ENCODE assay signal across 22 cellular contexts in the genomic region with DNA sequence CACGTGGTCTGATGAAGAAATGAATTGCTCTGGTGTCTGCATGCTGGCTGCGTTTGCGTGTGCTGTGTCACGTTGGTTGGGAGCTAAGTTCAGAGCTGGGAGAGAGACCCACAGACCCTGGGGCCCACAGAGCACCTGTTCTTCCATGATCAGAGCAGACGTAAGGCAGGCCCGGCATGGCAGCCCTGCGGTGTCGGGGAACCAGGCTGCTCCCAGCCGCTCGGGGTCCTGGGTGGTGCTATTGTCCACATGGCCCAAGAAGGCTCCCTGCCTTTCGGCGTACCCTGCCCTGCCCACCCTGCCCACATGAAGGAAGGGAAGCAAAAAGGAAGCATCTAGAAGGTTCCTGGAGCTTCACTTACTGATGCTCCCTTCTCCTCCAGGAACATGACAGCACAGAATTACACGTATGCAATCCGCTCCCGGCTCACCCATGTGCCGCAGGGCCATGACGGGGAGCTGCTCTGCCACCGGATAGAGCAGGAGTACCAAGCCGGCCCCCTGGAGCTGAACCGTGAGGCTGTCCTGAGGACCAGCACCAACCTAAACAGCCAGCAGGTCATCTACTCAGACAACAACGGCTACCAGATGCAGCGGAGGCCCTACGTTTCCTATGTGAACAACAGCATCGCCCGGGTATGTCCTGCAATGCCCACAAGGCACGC.
"Had no signal": no experiment of that assay in that cellular context is flagged by ENCODE, and none has a peak within 500 bp of the region (broad histone marks: within the 10 kb centered on the region; RNA-seq: fewer than 3 reads in every experiment).

No MANE protein-coding gene starts in this region.

- ATAC-seq: activated naive CD4-positive, alpha-beta T cell treated with anti-CD3 and anti-CD28 coated beads, Interleukin-2, amount 50 U/mL, for 72 hours; activated naive CD8-positive, alpha-beta T cell treated with anti-CD3 and anti-CD28 coated beads, Interleukin-2, amount 50 U/mL, for 24 hours had no signal

- H3K27me3 Mint-ChIP-seq: activated CD4-positive, alpha-beta memory T cell treated with anti-CD3 and anti-CD28 coated beads, Interleukin-2, amount 10 ng/mL, durations not matched to agents 7 days and 5 days; activated CD4-positive, alpha-beta T cell treated with anti-CD3 and anti-CD28 coated beads, Interleukin-2, amount 10 ng/mL, durations not matched to agents 7 days and 5 days; activated naive CD8-positive, alpha-beta T cell treated with anti-CD3 and anti-CD28 coated beads, Interleukin-2, amount 50 U/mL, for 24 hours had no signal

- H3K27ac ChIP-seq: PC-9, SK-N-MC, VCaP had no signal

- H3K4me3 ChIP-seq: PC-9, SK-N-MC had no signal

- DNase-seq: activated CD4-positive, alpha-beta memory T cell treated with anti-CD3 and anti-CD28 coated beads, Interleukin-2, amount 10 ng/mL, durations not matched to agents 7 days and 5 days; activated CD4-positive, alpha-beta T cell treated with anti-CD3 and anti-CD28 coated beads, Interleukin-2, amount 10 ng/mL, durations not matched to agents 7 days and 5 days; activated CD4-positive, CD25-positive, alpha-beta regulatory T cell; activated CD8-positive, alpha-beta memory T cell treated with anti-CD3 and anti-CD28 coated beads, Interleukin-2, amount 50 U/mL, for 4 hours; activated effector memory CD4-positive, alpha-beta T cell treated with anti-CD3 and anti-CD28 coated beads, Interleukin-2, amount 50 U/mL, for 16 hours; activated naive CD4-positive, alpha-beta T cell treated with Interleukin-2 at 50 U/mL for 16 hours; activated T-cell treated with anti-CD3 and anti-CD28 coated beads, Interleukin-2, amount 50 U/mL, for 1 hour; amniotic stem cell; KBM-7; NCI-H1048; NCI-H1930; NCI-H2107; NCI-H2171 treated with DMSO at 0.1 percent for 48 hours; NCI-H345; NCI-H510A; NCI-H526 treated with DMSO at 0.1 percent for 48 hours; PC-9; T-helper 1 cell had no signal

- H3K4me3 Mint-ChIP-seq: activated CD4-positive, alpha-beta memory T cell treated with anti-CD3 and anti-CD28 coated beads, Interleukin-2, amount 10 ng/mL, durations not matched to agents 7 days and 5 days; activated CD4-positive, alpha-beta T cell treated with anti-CD3 and anti-CD28 coated beads, Interleukin-2, amount 10 ng/mL, durations not matched to agents 7 days and 5 days; activated naive CD8-positive, alpha-beta T cell treated with anti-CD3 and anti-CD28 coated beads, Interleukin-2, amount 50 U/mL, for 24 hours had no signal

- H3K27ac Mint-ChIP-seq: activated CD4-positive, alpha-beta memory T cell treated with anti-CD3 and anti-CD28 coated beads, Interleukin-2, amount 10 ng/mL, durations not matched to agents 7 days and 5 days; activated CD4-positive, alpha-beta T cell treated with anti-CD3 and anti-CD28 coated beads, Interleukin-2, amount 10 ng/mL, durations not matched to agents 7 days and 5 days; activated naive CD8-positive, alpha-beta T cell treated with anti-CD3 and anti-CD28 coated beads, Interleukin-2, amount 50 U/mL, for 24 hours had no signal

- H3K4me1 Mint-ChIP-seq: activated CD4-positive, alpha-beta T cell treated with anti-CD3 and anti-CD28 coated beads, Interleukin-2, amount 10 ng/mL, durations not matched to agents 7 days and 5 days had no signal
